Comparison of ENCODE assay signal across 13 cellular contexts in the genomic region with DNA sequence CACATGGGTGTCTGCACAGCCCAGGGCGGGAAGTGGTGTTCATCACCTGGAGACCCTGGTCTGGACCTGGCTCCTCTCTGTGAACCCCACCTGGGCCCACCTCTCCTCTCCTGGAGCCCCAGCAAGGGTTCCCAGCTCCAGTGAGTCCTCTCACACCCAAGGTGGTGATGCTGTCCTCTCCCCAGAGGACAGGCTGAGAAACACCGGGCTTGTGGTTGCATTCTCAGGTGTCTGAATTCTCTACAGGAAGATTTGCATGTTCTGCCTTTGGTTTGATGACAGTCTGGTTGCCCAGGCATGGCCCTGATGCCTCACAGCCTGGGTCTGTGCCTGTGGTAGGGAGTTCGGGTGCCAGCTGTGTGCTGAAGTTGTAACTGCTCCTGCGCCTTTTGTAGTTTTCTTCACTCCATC. TPM values are rescaled to one million over a fixed set of nuclear protein-coding genes. Genes with fewer than 3 reads are reported as not detected.
DNase-seq lines count a peak whose midpoint lies in the region; ATAC-seq, FAIRE-seq and TF ChIP-seq lines count a peak whose summit lies in the region.
"Had no signal": no experiment of that assay in that cellular context is flagged by ENCODE, and none has a peak within 500 bp of the region (broad histone marks: within the 10 kb centered on the region; RNA-seq: fewer than 3 reads in every experiment).

No MANE protein-coding gene starts in this region.

- intact Hi-C loops in CD4-positive, alpha-beta T cell (cut with DNase I, micrococcal nuclease) = no loop called here
- intact Hi-C loops in activated B cell treated with CpG ODN at 0.5 μM for 24 hours (cut with micrococcal nuclease) = no loop called here
- intact Hi-C loops in naive thymus-derived CD4-positive, alpha-beta T cell (cut with micrococcal nuclease) = no loop called here

- peaks cover 22 to 42% of the 10 kb centered on the region in 2 donors for H3K4me1 ChIP-seq in naive thymus-derived CD4-positive, alpha-beta T cell (ENCODE audit: control insufficient read depth in 2 of 2, insufficient read depth in 2 of 2, low read length in 2 of 2)

- H3K4me3 ChIP-seq in naive thymus-derived CD4-positive, alpha-beta T cell (ENCODE audit: low read length) = no peak overlapping the region

- peaks cover 62% of the 10 kb centered on the region for H3K4me1 Mint-ChIP-seq in CD4-positive, alpha-beta T cell (ENCODE audit: low read depth)
- H3K4me1 Mint-ChIP-seq in activated B cell treated with CpG ODN at 0.5 μM for 24 hours = peaks cover 58% of the 10 kb centered on the region
- peaks cover 33 to 74% (median 59%) of the 10 kb centered on the region in 7 donors for H3K4me1 Mint-ChIP-seq in naive thymus-derived CD4-positive, alpha-beta T cell

- H3K27ac ChIP-seq in CD4-positive, alpha-beta T cell (ENCODE audit: low read depth, low read length) = no peak overlapping the region
- no peak overlapping the region for H3K27ac ChIP-seq in naive thymus-derived CD4-positive, alpha-beta T cell (ENCODE audit: low read depth, low read length)

- no peaks in the 10 kb centered on the region for H3K9me3 ChIP-seq in CD4-positive, alpha-beta T cell (ENCODE audit: control insufficient read depth, low read length)
- no peaks in the 10 kb centered on the region for H3K9me3 ChIP-seq in naive thymus-derived CD4-positive, alpha-beta T cell (ENCODE audit: control insufficient read depth in 2 of 3, low read length in 3 of 3)
- H3K9me3 ChIP-seq: Caco-2 had no signal

- H3K4me3 Mint-ChIP-seq in CD4-positive, alpha-beta T cell = peak overlapping the region; percentile 48
- H3K4me3 Mint-ChIP-seq in activated B cell treated with CpG ODN at 0.5 μM for 24 hours = peak overlapping the region; percentile 33
- peak overlapping the region in 6 of 10 donors; percentile 37 to 73 (median 49) for H3K4me3 Mint-ChIP-seq in naive thymus-derived CD4-positive, alpha-beta T cell
- H3K4me3 Mint-ChIP-seq: activated CD8-positive, alpha-beta memory T cell treated with anti-CD3 and anti-CD28 coated beads, Interleukin-2, amount 10 ng/mL, durations not matched to agents 7 days and 5 days had no signal

- peaks cover 0 to 29% (median 0%) of the 10 kb centered on the region in 3 experiments for H3K36me3 ChIP-seq in naive thymus-derived CD4-positive, alpha-beta T cell (ENCODE audit: control insufficient read depth in 2 of 3, insufficient read depth in 3 of 3, low read length in 3 of 3)

- CTCF ChIA-PET in CD4-positive, alpha-beta T cell (lab: Charles Lee) = no interaction called here
- CTCF ChIA-PET in activated B cell treated with CpG ODN at 0.5 μM for 24 hours (lab: Charles Lee) = no interaction called here
- CTCF ChIA-PET in naive thymus-derived CD4-positive, alpha-beta T cell (lab: Charles Lee) = no interaction called here

- H3K36me3 Mint-ChIP-seq in CD4-positive, alpha-beta T cell (ENCODE audit: low read depth) = peaks cover 32% of the 10 kb centered on the region
- H3K36me3 Mint-ChIP-seq in activated B cell treated with CpG ODN at 0.5 μM for 24 hours (ENCODE audit: low read depth) = peaks cover 23% of the 10 kb centered on the region
- peaks cover 0 to 15% (median 5%) of the 10 kb centered on the region in 5 donors for H3K36me3 Mint-ChIP-seq in naive thymus-derived CD4-positive, alpha-beta T cell

- TF ChIP-seq CTCF in CD4-positive, alpha-beta T cell (IDR thresholded peaks at IDR 0.05) = no peak
- no peak for TF ChIP-seq CTCF in activated B cell treated with CpG ODN at 0.5 μM for 24 hours (IDR thresholded peaks at IDR 0.05)

- H3K27me3 Mint-ChIP-seq in CD4-positive, alpha-beta T cell = no peaks in the 10 kb centered on the region
- H3K27me3 Mint-ChIP-seq in activated B cell treated with CpG ODN at 0.5 μM for 24 hours = no peaks in the 10 kb centered on the region
- no peaks in the 10 kb centered on the region for H3K27me3 Mint-ChIP-seq in naive thymus-derived CD4-positive, alpha-beta T cell
- H3K27me3 Mint-ChIP-seq: activated CD8-positive, alpha-beta memory T cell treated with anti-CD3 and anti-CD28 coated beads, Interleukin-2, amount 10 ng/mL, durations not matched to agents 7 days and 5 days had no signal

- peak overlapping the region; percentile 70 for H3K27ac Mint-ChIP-seq in CD4-positive, alpha-beta T cell
- peak overlapping the region; percentile 10 for H3K27ac Mint-ChIP-seq in activated B cell treated with CpG ODN at 0.5 μM for 24 hours
- H3K27ac Mint-ChIP-seq in naive thymus-derived CD4-positive, alpha-beta T cell = peak overlapping the region in 6 of 9 donors; percentile 20 to 72 (median 38)
- H3K27ac Mint-ChIP-seq: activated CD8-positive, alpha-beta memory T cell treated with anti-CD3 and anti-CD28 coated beads, Interleukin-2, amount 10 ng/mL, durations not matched to agents 7 days and 5 days had no signal

- peak; percentile 84 for FAIRE-seq in GM12891 (lab: Jason Lieb, UNC)
- FAIRE-seq: TTC549 had no signal

- no peaks in the 10 kb centered on the region for H3K9me3 Mint-ChIP-seq in CD4-positive, alpha-beta T cell
- no peaks in the 10 kb centered on the region for H3K9me3 Mint-ChIP-seq in activated B cell treated with CpG ODN at 0.5 μM for 24 hours
- H3K9me3 Mint-ChIP-seq in naive thymus-derived CD4-positive, alpha-beta T cell = no peaks in the 10 kb centered on the region

- POLR2A ChIA-PET in CD4-positive, alpha-beta T cell (lab: Charles Lee) = no interaction called here
- POLR2A ChIA-PET in activated B cell treated with CpG ODN at 0.5 μM for 24 hours (lab: Charles Lee) = no interaction called here
- POLR2A ChIA-PET in naive thymus-derived CD4-positive, alpha-beta T cell (lab: Charles Lee) = interaction anchor here (1.1 kb wide), 1 partner anchor 19 kb away, joined by 3 read pairs; no protein-coding TSS in a partner anchor

- TF ChIP-seq POLR2A in GM12891 (IDR thresholded peaks at IDR 0.05; ENCODE audit: low read depth, low read length) = no peak

- no peak for DNase-seq in CD4-positive, alpha-beta T cell
- DNase-seq in GM12891 (ENCODE audit: insufficient read length, low spot score) = no peak
- DNase-seq in activated B cell treated with CpG ODN at 0.5 μM for 24 hours = no peak
- no peak for DNase-seq in naive thymus-derived CD4-positive, alpha-beta T cell
- DNase-seq in SHP77 treated with DMSO at 0.1 percent for 48 hours (lab: John Stamatoyannopoulos, UW) = no peak
- DNase-seq in cerebellar nuclear complex (lab: John Stamatoyannopoulos, UW) = no peak
- no peak for DNase-seq in amniotic stem cell (lab: John Stamatoyannopoulos, UW)
- DNase-seq: activated CD8-positive, alpha-beta memory T cell treated with anti-CD3 and anti-CD28 coated beads, Interleukin-2, amount 10 ng/mL, durations not matched to agents 7 days and 5 days; Caco-2; NCI-H524; retina had no signal

- H3K27me3 ChIP-seq in CD4-positive, alpha-beta T cell (ENCODE audit: control insufficient read depth, insufficient read depth, low read length) = no peaks in the 10 kb centered on the region
- no peaks in the 10 kb centered on the region for H3K27me3 ChIP-seq in naive thymus-derived CD4-positive, alpha-beta T cell (ENCODE audit: control insufficient read depth in 2 of 2, insufficient read depth in 2 of 2, low read length in 2 of 2)

- ATAC-seq in CD4-positive, alpha-beta T cell (ENCODE audit: poor library complexity) = no peak
- ATAC-seq in activated B cell treated with CpG ODN at 0.5 μM for 24 hours (ENCODE audit: low read depth) (no peak), HG02642 (IDR thresholded peaks at IDR 0.05; ENCODE audit: poor library complexity, unreplicated experiment) (no peak)
- no peak for ATAC-seq in naive thymus-derived CD4-positive, alpha-beta T cell
- ATAC-seq: activated CD8-positive, alpha-beta memory T cell treated with anti-CD3 and anti-CD28 coated beads, Interleukin-2, amount 10 ng/mL, durations not matched to agents 7 days and 5 days had no signal

TF ChIP-seq in GM12891, 5 proteins besides CTCF, POLR2A, EP300 and RAD21:
- TF ChIP-seq SPI1 (IDR thresholded peaks at IDR 0.05; ENCODE audit: low read depth, low read length) = no peak
- TF ChIP-seq POU2F2 (IDR thresholded peaks at IDR 0.05; ENCODE audit: low read depth, low read length) = no peak
- TF ChIP-seq POLR2AphosphoS5 (IDR thresholded peaks at IDR 0.05; ENCODE audit: low read depth, low read length) = no peak
- no peak for TF ChIP-seq TAF1 (IDR thresholded peaks at IDR 0.05; ENCODE audit: low read depth, low read length)
- no peak for TF ChIP-seq PAX5 (IDR thresholded peaks at IDR 0.05; ENCODE audit: insufficient read depth, low read length, severe bottlenecking)

RNA-seq across cellular contexts. Expression of a gene that starts 3.8 kb away (rescaled TPM):
- 10 to 100 TPM; 61.5 to 63.2 TPM for total RNA-seq in CD4-positive, alpha-beta T cell
- 36.2 TPM for polyA plus RNA-seq in GM12891 (2012; ENCODE audit: low read depth, missing spikeins)
- 67.3 and 73.7 TPM in 2 replicates for total RNA-seq in activated B cell treated with CpG ODN at 0.5 μM for 24 hours
- total RNA-seq in naive thymus-derived CD4-positive, alpha-beta T cell = 10 to 100 TPM; 56.2 to 92.2 (median 79.4) TPM
- 10 to 100 TPM; 45.3 to 88.5 TPM for polyA plus RNA-seq in naive thymus-derived CD4-positive, alpha-beta T cell

RNA-seq across cellular contexts. Expression of a gene that starts 44.6 kb away (rescaled TPM):
- total RNA-seq in CD4-positive, alpha-beta T cell = 100 to 1,000 TPM; 132 to 148 TPM
- polyA plus RNA-seq in GM12891 (2012; ENCODE audit: low read depth, missing spikeins) = 97.8 TPM
- 162 and 175 TPM in 2 replicates for total RNA-seq in activated B cell treated with CpG ODN at 0.5 μM for 24 hours
- 100 to 1,000 TPM; 177 to 233 (median 200) TPM for total RNA-seq in naive thymus-derived CD4-positive, alpha-beta T cell
- polyA plus RNA-seq in naive thymus-derived CD4-positive, alpha-beta T cell = 10 to 100 TPM; 57.2 to 79.2 TPM

RNA-seq across cellular contexts. Expression of a gene that starts 53.5 kb away (rescaled TPM):
- total RNA-seq in CD4-positive, alpha-beta T cell = 10 to 100 TPM; 31.1 to 33.1 TPM
- polyA plus RNA-seq in GM12891 (2012; ENCODE audit: low read depth, missing spikeins) = 6.8 TPM
- total RNA-seq in activated B cell treated with CpG ODN at 0.5 μM for 24 hours = 31.7 and 35.2 TPM in 2 replicates
- total RNA-seq in naive thymus-derived CD4-positive, alpha-beta T cell = 10 to 100 TPM; 29.5 to 44.1 (median 39.7) TPM
- polyA plus RNA-seq in naive thymus-derived CD4-positive, alpha-beta T cell = 1 to 10 TPM; 3.2 to 9.1 TPM

Comparison
In these comparisons a context has a peak if more than half of its experiments do, and no peak if none do; other contexts are left out.
1. H3K27ac Mint-ChIP-seq: peak in every context shown above with its lines; median percentile 70 in CD4-positive, alpha-beta T cell; 38 in naive thymus-derived CD4-positive, alpha-beta T cell; 10 in activated B cell treated with CpG ODN at 0.5 μM for 24 hours.